Comparison of ENCODE assay signal across 8 cellular contexts in the genomic region with DNA sequence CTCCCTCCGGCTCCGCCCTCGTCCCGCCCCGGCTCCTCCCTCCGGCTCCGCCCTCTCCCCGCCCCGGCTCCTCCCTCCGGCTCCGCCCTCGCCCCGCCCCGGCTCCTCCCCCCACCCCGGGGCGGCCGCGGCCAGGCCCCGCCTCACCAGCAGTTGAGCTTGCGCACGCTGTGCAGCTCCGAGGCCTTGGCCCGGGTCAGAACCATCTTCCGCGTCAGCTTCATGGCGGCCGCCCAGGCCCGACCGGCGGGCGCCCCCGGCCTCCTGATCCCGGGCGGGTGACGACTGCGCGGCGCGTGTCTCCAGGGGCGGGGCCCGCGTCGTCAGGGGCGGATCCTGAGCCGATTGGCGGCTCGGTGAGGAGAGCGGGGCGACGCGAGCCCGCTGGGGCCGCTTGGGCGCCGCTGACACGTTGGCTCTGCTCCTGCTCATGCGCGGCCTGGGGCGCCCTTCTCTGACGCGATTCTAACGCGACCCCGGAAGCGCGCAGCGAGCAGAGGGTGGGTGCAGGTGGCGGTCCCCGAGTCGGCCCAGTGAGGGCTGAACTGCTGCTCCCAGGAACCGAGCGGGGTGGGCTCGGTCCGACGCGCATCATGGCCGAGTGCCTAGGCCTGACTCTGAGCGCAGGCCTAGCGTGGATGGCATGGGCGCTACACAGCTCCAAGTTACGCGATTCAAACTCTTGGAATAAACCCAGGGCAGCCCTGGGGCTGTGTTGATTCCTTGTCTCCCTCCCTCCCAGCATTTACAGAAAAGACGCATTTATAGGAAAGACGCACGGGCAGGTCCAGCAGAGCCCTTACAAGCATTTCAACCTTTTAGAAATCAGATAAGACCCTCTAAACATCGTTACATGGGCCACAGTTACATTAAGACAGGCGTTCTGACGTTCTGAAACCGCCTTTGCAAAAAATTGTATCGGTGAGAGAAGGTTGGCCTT. TPM values are rescaled to one million over a fixed set of nuclear protein-coding genes. Genes with fewer than 3 reads are reported as not detected.
DNase-seq lines count a peak whose midpoint lies in the region; ATAC-seq, FAIRE-seq and TF ChIP-seq lines count a peak whose summit lies in the region.

CFAP410 (minus strand) TSS at position 420 of the 940 bp plus-strand sequence; CDS start at position 224, 196 bp downstream.

- peak in 3 of 4 donors; percentile 94 to 96 (median 96) for TF ChIP-seq POLR2A in esophagus squamous epithelium (IDR thresholded peaks at IDR 0.05)

- TF ChIP-seq CTCF in DND-41 (IDR thresholded peaks at IDR 0.05; ENCODE audit: borderline replicate concordance, extremely low read depth, low read length, poor library complexity, severe bottlenecking) (no peak), esophagus squamous epithelium (IDR thresholded peaks at IDR 0.05) (peak in 1 of 6 experiments; percentile 42)

- H3K9me3 ChIP-seq in DND-41 (ENCODE audit: insufficient read depth, low read length, severe bottlenecking) (no peaks in the 10 kb centered on the region), GM23248 (ENCODE audit: low read depth) (no peaks in the 10 kb centered on the region), Karpas-422 (ENCODE audit: low read length) (no peaks in the 10 kb centered on the region), esophagus squamous epithelium (no peaks in the 10 kb centered on the region)

- peak within 1 kb of the TSS; percentile 73 for H3K4me2 ChIP-seq in DND-41 (ENCODE audit: insufficient read depth, low read length)
- peak within 1 kb of the TSS; percentile 98 for H3K4me2 ChIP-seq in GM23248 (ENCODE audit: unreplicated experiment)
- peak within 1 kb of the TSS; percentile 95 for H3K4me2 ChIP-seq in Karpas-422 (ENCODE audit: low read depth, low read length, poor library complexity, severe bottlenecking)

- peak within 1 kb of the TSS; percentile 77 for H3K27ac ChIP-seq in DND-41 (ENCODE audit: low read length)
- peak within 1 kb of the TSS; percentile 97 for H3K27ac ChIP-seq in GM23248
- H3K27ac ChIP-seq in Karpas-422 (ENCODE audit: low read length), result peak within 1 kb of the TSS; percentile 80
- H3K27ac ChIP-seq in esophagus squamous epithelium, result peak within 1 kb of the TSS; percentile 91 to 99 (median 96)

- in situ Hi-C loops in GM23248 (cut with MboI), result no loop called here

- H3K4me1 ChIP-seq in DND-41 (ENCODE audit: insufficient read depth, low read length), result peaks cover 22% of the 10 kb centered on the region
- peaks cover 11% of the 10 kb centered on the region for H3K4me1 ChIP-seq in GM23248 (ENCODE audit: insufficient read depth)
- peaks cover 17% of the 10 kb centered on the region for H3K4me1 ChIP-seq in Karpas-422 (ENCODE audit: low read length)
- H3K4me1 ChIP-seq in esophagus squamous epithelium, result peaks cover 10 to 32% (median 14%) of the 10 kb centered on the region in 3 donors

- H3F3A ChIP-seq in GM23248 (ENCODE audit: insufficient read depth), result peaks cover 20% of the 10 kb centered on the region

- H2AFZ ChIP-seq in DND-41 (ENCODE audit: low read depth, low read length) (peak within 1 kb of the TSS; percentile 65), GM23248 (peak within 1 kb of the TSS; percentile 81), Karpas-422 (ENCODE audit: low read length) (no peak within 1 kb of the TSS)

- peak within 1 kb of the TSS; percentile 96 to 97 for H3K4me3 Mint-ChIP-seq in activated T-cell treated with anti-CD3 and anti-CD28 coated beads, Interleukin-2, amount 50 U/mL, for 72 hours

- H3K79me2 ChIP-seq in DND-41 (ENCODE audit: insufficient read depth, low read length) (no peaks in the 10 kb centered on the region), GM23248 (ENCODE audit: insufficient read depth) (no peaks in the 10 kb centered on the region), Karpas-422 (ENCODE audit: low read length) (no peaks in the 10 kb centered on the region)

- FAIRE-seq in RCC 7860 (lab: Jason Lieb, UNC), result no peak

- no peaks in the 10 kb centered on the region for H3K9me2 ChIP-seq in GM23248 (ENCODE audit: insufficient read depth)
- no peaks in the 10 kb centered on the region for H3K9me2 ChIP-seq in Karpas-422 (replicated peaks; ENCODE audit: insufficient read depth, low read length)

- H3K9ac ChIP-seq in DND-41 (ENCODE audit: low read depth, low read length) (peak within 1 kb of the TSS; percentile 79), GM23248 (peak within 1 kb of the TSS; percentile 99), Karpas-422 (ENCODE audit: low read length) (peak within 1 kb of the TSS; percentile 97)

- DNase-seq in DND-41, result peak; percentile 96
- peak; percentile 97 for DNase-seq in GM23248
- DNase-seq in Karpas-422, result peak; percentile 98
- peak; percentile 85 for DNase-seq in RCC 7860 (ENCODE audit: low spot score)
- peak; percentile 96 to 97 for DNase-seq in activated T-cell treated with anti-CD3 and anti-CD28 coated beads, Interleukin-2, amount 50 U/mL, for 72 hours
- peak; percentile 77 for DNase-seq in esophagus squamous epithelium (lab: John Stamatoyannopoulos, UW)
- peak; percentile 94 for DNase-seq in myocyte (ENCODE audit: low read depth)
- DNase-seq in stimulated activated CD8-positive, alpha-beta memory T cell treated with anti-CD3 and anti-CD28 coated beads, Interleukin-7, amount 100 ng/mL, for 4 hours (ENCODE audit: low read depth in 2 of 2), result peak; percentile 89 to 93

- H3K9me3 Mint-ChIP-seq in activated T-cell treated with anti-CD3 and anti-CD28 coated beads, Interleukin-2, amount 50 U/mL, for 72 hours, result no peaks in the 10 kb centered on the region

- peaks cover 30% of the 10 kb centered on the region for H3K4me1 Mint-ChIP-seq in activated T-cell treated with anti-CD3 and anti-CD28 coated beads, Interleukin-2, amount 50 U/mL, for 72 hours (ENCODE audit: low read depth)

- H3K36me3 Mint-ChIP-seq in activated T-cell treated with anti-CD3 and anti-CD28 coated beads, Interleukin-2, amount 50 U/mL, for 72 hours (ENCODE audit: insufficient read depth in 2 of 2), result no peaks in the 10 kb centered on the region

- peaks cover 26% of the 10 kb centered on the region for H3K36me3 ChIP-seq in DND-41 (ENCODE audit: insufficient read depth, low read length)
- H3K36me3 ChIP-seq in GM23248 (ENCODE audit: low read depth), result no peaks in the 10 kb centered on the region
- H3K36me3 ChIP-seq in Karpas-422 (ENCODE audit: insufficient read depth, low read length), result no peaks in the 10 kb centered on the region
- peaks cover 0 to 28% (median 0%) of the 10 kb centered on the region in 3 donors for H3K36me3 ChIP-seq in esophagus squamous epithelium

- peak; percentile 90 for ATAC-seq in DND-41 (ENCODE audit: insufficient read depth, low read depth)
- ATAC-seq in activated T-cell treated with anti-CD3 and anti-CD28 coated beads, Interleukin-2, amount 50 U/mL, for 72 hours (replicated peaks in 1 of 2), result peak; percentile 93

- H4K20me1 ChIP-seq in DND-41 (ENCODE audit: insufficient read depth, low read length) (peaks cover 9% of the 10 kb centered on the region), GM23248 (ENCODE audit: insufficient read depth) (no peaks in the 10 kb centered on the region), Karpas-422 (ENCODE audit: insufficient read depth, low read depth, low read length) (peaks cover 3% of the 10 kb centered on the region; the same call in 1 of the 2 replicates)

- H3K4me3 ChIP-seq in DND-41 (ENCODE audit: low read depth in 1 of 2, low read length in 2 of 2) (peak within 1 kb of the TSS; percentile 61 to 62), GM23248 (peak within 1 kb of the TSS; percentile 98), Karpas-422 (ENCODE audit: low read length) (peak within 1 kb of the TSS; percentile 96), esophagus squamous epithelium (peak within 1 kb of the TSS; percentile 75 to 84 (median 78))

- H3K27ac Mint-ChIP-seq in activated T-cell treated with anti-CD3 and anti-CD28 coated beads, Interleukin-2, amount 50 U/mL, for 72 hours, result peak within 1 kb of the TSS; percentile 91

- intact Hi-C loops in esophagus squamous epithelium (cut with DNase I), result no loop called here

- H3K27me3 ChIP-seq in DND-41 (ENCODE audit: insufficient read depth, low read length, poor library complexity), result no peaks in the 10 kb centered on the region
- H3K27me3 ChIP-seq in GM23248 (replicated peaks; ENCODE audit: insufficient read depth), result no peaks in the 10 kb centered on the region
- no peaks in the 10 kb centered on the region for H3K27me3 ChIP-seq in Karpas-422 (ENCODE audit: low read length)
- no peaks in the 10 kb centered on the region for H3K27me3 ChIP-seq in esophagus squamous epithelium

- 1% methylated on average over 65 of the region's 90 CpGs for WGBS in GM23248 (ENCODE audit: low coverage in 1 of 2, low lambda C conversion rate in 2 of 2, missing lambda C conversion rate in 2 of 2), 2 experiments
- WGBS in esophagus squamous epithelium, 2 donors, result 2 to 4% methylated on average over 10 to 12 of the region's 90 CpGs

- H3K27me3 Mint-ChIP-seq in activated T-cell treated with anti-CD3 and anti-CD28 coated beads, Interleukin-2, amount 50 U/mL, for 72 hours (ENCODE audit: low read depth), result no peaks in the 10 kb centered on the region

RNA-seq across cellular contexts. Expression of gene CFAP410, which starts in this region (rescaled TPM):
- total RNA-seq in GM23248 (2014; rRNA removed; shearing (Covaris generic)), result 17.0 and 20.5 TPM in 2 replicates
- 19.8 and 20.8 TPM in 2 replicates for polyA plus RNA-seq in GM23248 (2016; fragmentation: Nextera tagmentation; extraction: Ambion mirVana)
- total RNA-seq in Karpas-422 (2014; rRNA removed; shearing (Covaris generic); ENCODE audit: low replicate concordance), result 7.9 and 12.8 TPM in 2 replicates
- total RNA-seq in activated T-cell treated with anti-CD3 and anti-CD28 coated beads, Interleukin-2, amount 50 U/mL, for 72 hours, result 10 to 100 TPM; 14.5 to 17.2 TPM
- total RNA-seq in esophagus squamous epithelium (10 to 100 TPM in 2 of 4 donors, 1 to 10 TPM in 2; 7.9 to 21.8 (median 13.7) TPM), myocyte (28.1 and 38.0 TPM in 2 replicates)
- 28.1 TPM for polyA plus RNA-seq in myocyte (2012)

Comparison
In these comparisons a context has a peak if more than half of its experiments do, and no peak if none do; other contexts are left out.
1. Peak in every context shown above with its lines: DNase-seq, ATAC-seq, H3K4me3 ChIP-seq and H3K27ac ChIP-seq.